8 cellular contexts compared by ENCODE assay signal in genomic region chr2:160207804-160208661, GRCh38. TPM values are rescaled to one million over a fixed set of nuclear protein-coding genes. Genes with fewer than 3 reads are reported as not detected.
DNase-seq lines count a peak whose midpoint lies in the region; ATAC-seq and TF ChIP-seq lines count a peak whose summit lies in the region.

No MANE protein-coding gene starts in this region.

- TF ChIP-seq CTCF in left ventricle myocardium inferior (IDR thresholded peaks at IDR 0.05; ENCODE audit: borderline replicate concordance) = no peak
- no peak for TF ChIP-seq CTCF in sigmoid colon (IDR thresholded peaks at IDR 0.05)

- H3K27me3 Mint-ChIP-seq in activated naive CD8-positive, alpha-beta T cell treated with anti-CD3 and anti-CD28 coated beads, Interleukin-2, amount 50 U/mL, for 24 hours = peaks cover 3% of the 10 kb centered on the region

- peaks cover 16% of the 10 kb centered on the region for H3K4me1 ChIP-seq in left ventricle myocardium inferior
- peaks cover 0 to 29% (median 18%) of the 10 kb centered on the region in 4 donors for H3K4me1 ChIP-seq in sigmoid colon

- 33 to 52% methylated on average over 12 of the region's 12 CpGs for WGBS in sigmoid colon, 2 donors

- H3K27ac Mint-ChIP-seq in activated naive CD8-positive, alpha-beta T cell treated with anti-CD3 and anti-CD28 coated beads, Interleukin-2, amount 50 U/mL, for 24 hours = peak overlapping the region; percentile 7

- H3K4me1 Mint-ChIP-seq in activated naive CD8-positive, alpha-beta T cell treated with anti-CD3 and anti-CD28 coated beads, Interleukin-2, amount 50 U/mL, for 24 hours = peaks cover 40% of the 10 kb centered on the region

- TF ChIP-seq EP300 in sigmoid colon (IDR thresholded peaks at IDR 0.05) = no peak

- H3K9me3 ChIP-seq in left ventricle myocardium inferior (replicated peaks) = no peaks in the 10 kb centered on the region
- H3K9me3 ChIP-seq in sigmoid colon = no peaks in the 10 kb centered on the region

- DNase-seq in CD1c-positive myeloid dendritic cell (ENCODE audit: extremely low spot score) (peak; percentile 87), left ventricle myocardium inferior (peak; percentile 42), sigmoid colon (peak; percentile 85), NCI-H2171 treated with DMSO at 0.1 percent for 48 hours (lab: John Stamatoyannopoulos, UW) (no peak), erythroblast (lab: John Stamatoyannopoulos, UW) (no peak)
- peak; percentile 43 for DNase-seq in activated naive CD8-positive, alpha-beta T cell treated with anti-CD3 and anti-CD28 coated beads, Interleukin-2, amount 50 U/mL, for 24 hours

- H3K4me3 Mint-ChIP-seq in activated naive CD8-positive, alpha-beta T cell treated with anti-CD3 and anti-CD28 coated beads, Interleukin-2, amount 50 U/mL, for 24 hours = no peak overlapping the region

- no peaks in the 10 kb centered on the region for H3K9me3 Mint-ChIP-seq in activated naive CD8-positive, alpha-beta T cell treated with anti-CD3 and anti-CD28 coated beads, Interleukin-2, amount 50 U/mL, for 24 hours

- no peaks in the 10 kb centered on the region for H3K27me3 ChIP-seq in left ventricle myocardium inferior (ENCODE audit: low read depth)
- no peaks in the 10 kb centered on the region for H3K27me3 ChIP-seq in sigmoid colon

- TF ChIP-seq POLR2A in sigmoid colon (IDR thresholded peaks at IDR 0.05) = no peak
- TF ChIP-seq POLR2A in erythroblast (IDR thresholded peaks at IDR 0.05; ENCODE audit: low read length) = no peak

- no peaks in the 10 kb centered on the region for H3K36me3 Mint-ChIP-seq in activated naive CD8-positive, alpha-beta T cell treated with anti-CD3 and anti-CD28 coated beads, Interleukin-2, amount 50 U/mL, for 24 hours (ENCODE audit: low read depth)

- H3K27ac ChIP-seq in left ventricle myocardium inferior (replicated peaks) = peak overlapping the region; percentile 51
- H3K27ac ChIP-seq in sigmoid colon = peak overlapping the region; percentile 33 to 79 (median 64)

- ATAC-seq in HG02763 (IDR thresholded peaks at IDR 0.05; ENCODE audit: unreplicated experiment) (peak; percentile 36), GM21526 (IDR thresholded peaks at IDR 0.05; ENCODE audit: low FRiP score, unreplicated experiment) (no peak)
- ATAC-seq in activated naive CD8-positive, alpha-beta T cell treated with anti-CD3 and anti-CD28 coated beads, Interleukin-2, amount 50 U/mL, for 24 hours = peak; percentile 72

- intact Hi-C loops in left ventricle myocardium inferior (cut with micrococcal nuclease) = no loop called here
- intact Hi-C loops in sigmoid colon (cut with DNase I) = no loop called here

- H3K36me3 ChIP-seq in left ventricle myocardium inferior (no peaks in the 10 kb centered on the region), sigmoid colon (no peaks in the 10 kb centered on the region)

- H3K4me3 ChIP-seq in left ventricle myocardium inferior = no peak overlapping the region
- no peak overlapping the region for H3K4me3 ChIP-seq in sigmoid colon

RNA-seq across cellular contexts. Expression of gene ITGB6, which starts 8.0 kb away (rescaled TPM):
- total RNA-seq in left ventricle myocardium inferior (0.99 TPM), sigmoid colon (not detected)
- 1 to 10 TPM; 1.8 to 5.1 (median 2.5) TPM for polyA plus RNA-seq in sigmoid colon

Comparison
In these comparisons a context has a peak if more than half of its experiments do, and no peak if none do; other contexts are left out.
1. DNase-seq: peak in CD1c-positive myeloid dendritic cell (single experiment), activated naive CD8-positive, alpha-beta T cell treated with anti-CD3 and anti-CD28 coated beads, Interleukin-2, amount 50 U/mL, for 24 hours (single experiment), left ventricle myocardium inferior (single experiment) and sigmoid colon (single experiment); none in NCI-H2171 treated with DMSO at 0.1 percent for 48 hours (single experiment) and erythroblast (0 of 2).